ENCODE assay signal across 25 cellular contexts in genomic region chr5:15525679-15526275, GRCh38. TPM values are rescaled to one million over a fixed set of nuclear protein-coding genes. Genes with fewer than 3 reads are reported as not detected.
DNase-seq lines count a peak whose midpoint lies in the region; ATAC-seq, FAIRE-seq and TF ChIP-seq lines count a peak whose summit lies in the region.
"Had no signal": no experiment of that assay in that cellular context is flagged by ENCODE, and none has a peak within 500 bp of the region (broad histone marks: within the 10 kb centered on the region; RNA-seq: fewer than 3 reads in every experiment).

No MANE protein-coding gene starts in this region.

- H3K27me3 Mint-ChIP-seq in astrocyte (ENCODE audit: low read depth, unreplicated experiment), result no peaks in the 10 kb centered on the region
- H3K27me3 Mint-ChIP-seq in activated naive CD4-positive, alpha-beta T cell treated with anti-CD3 and anti-CD28 coated beads for 36 hours (ENCODE audit: low read depth), result no peaks in the 10 kb centered on the region
- H3K27me3 Mint-ChIP-seq: activated CD4-positive, alpha-beta T cell treated with anti-CD3 and anti-CD28 coated beads, Interleukin-2, amount 10 ng/mL, durations not matched to agents 7 days and 5 days; activated T-helper 17 cell treated with anti-CD3 and anti-CD28 coated beads, Interleukin-2, amount 50 U/mL, for 72 hours had no signal

- H3K27ac ChIP-seq in astrocyte (ENCODE audit: low read depth, low read length), result no peak overlapping the region
- no peak overlapping the region for H3K27ac ChIP-seq in upper lobe of right lung
- H3K27ac ChIP-seq: 22Rv1, SJSA1, upper lobe of left lung had no signal

- H3K4me3 Mint-ChIP-seq in astrocyte (ENCODE audit: unreplicated experiment), result no peak overlapping the region
- no peak overlapping the region for H3K4me3 Mint-ChIP-seq in activated naive CD4-positive, alpha-beta T cell treated with anti-CD3 and anti-CD28 coated beads for 36 hours
- H3K4me3 Mint-ChIP-seq: activated CD4-positive, alpha-beta T cell treated with anti-CD3 and anti-CD28 coated beads, Interleukin-2, amount 10 ng/mL, durations not matched to agents 7 days and 5 days; activated T-helper 17 cell treated with anti-CD3 and anti-CD28 coated beads, Interleukin-2, amount 50 U/mL, for 72 hours; immature natural killer cell; T-helper 1 cell treated with Interleukin-12 subunit alpha and Interleukin-12 subunit beta and Interleukin-4 antibody, amounts not matched to agents 30 μg/mL and 1 μg/mL, for 36 hours had no signal

- peaks cover 65% of the 10 kb centered on the region for H4K20me1 ChIP-seq in astrocyte (ENCODE audit: insufficient read depth, low read length)

- H3K9me3 Mint-ChIP-seq in astrocyte (ENCODE audit: unreplicated experiment), result peaks cover 3% of the 10 kb centered on the region
- H3K9me3 Mint-ChIP-seq in activated naive CD4-positive, alpha-beta T cell treated with anti-CD3 and anti-CD28 coated beads for 36 hours, result peaks cover 4% of the 10 kb centered on the region
- H3K9me3 Mint-ChIP-seq: activated CD4-positive, alpha-beta T cell treated with anti-CD3 and anti-CD28 coated beads, Interleukin-2, amount 10 ng/mL, durations not matched to agents 7 days and 5 days had no signal

- peaks cover 52% of the 10 kb centered on the region for H3K79me2 ChIP-seq in astrocyte (ENCODE audit: insufficient read depth, low read length)

- intact Hi-C loops in upper lobe of right lung (cut with DNase I), result no loop called here
- intact Hi-C loops in activated naive CD4-positive, alpha-beta T cell treated with anti-CD3 and anti-CD28 coated beads for 36 hours (cut with micrococcal nuclease), result no loop called here

- FAIRE-seq in astrocyte (lab: Jason Lieb, UNC) (peak; percentile 41), RCC 7860 (lab: Jason Lieb, UNC) (no peak)

- DNase-seq in DMS53 (lab: John Stamatoyannopoulos, UW) (peak; percentile 47), DMS53 treated with DMSO at 0.1 percent for 48 hours (lab: John Stamatoyannopoulos, UW; ENCODE audit: unreplicated experiment) (no peak), astrocyte (ENCODE audit: low read depth) (no peak), fibroblast of pulmonary artery (ENCODE audit: low read depth) (peak; percentile 55), upper lobe of right lung (no peak), AG08396 (ENCODE audit: low spot score) (no peak), RCC 7860 (ENCODE audit: low spot score) (no peak)
- DNase-seq in activated naive CD4-positive, alpha-beta T cell treated with anti-CD3 and anti-CD28 coated beads for 36 hours, result no peak
- DNase-seq: activated CD4-positive, alpha-beta T cell treated with anti-CD3 and anti-CD28 coated beads, Interleukin-2, amount 10 ng/mL, durations not matched to agents 7 days and 5 days; BE2C; central memory CD4-positive, alpha-beta T cell; effector CD4-positive, alpha-beta T cell; immature natural killer cell; mammary epithelial cell; NCI-H1694; NK-92 treated with Interleukin-12 subunit alpha and Interleukin-12 subunit beta, amount 100 ng/mL, for 24 hours; retina; stimulated activated CD4-positive, alpha-beta T cell treated with anti-CD3 and anti-CD28 coated beads, Interleukin-4, amount 100 ng/mL, for 4 hours; upper lobe of left lung had no signal

- no peak overlapping the region for H3K4me2 ChIP-seq in astrocyte (ENCODE audit: low read length)

- peaks cover 4% of the 10 kb centered on the region for H3K4me1 ChIP-seq in astrocyte (ENCODE audit: insufficient read depth, low read length)
- peaks cover 10% of the 10 kb centered on the region for H3K4me1 ChIP-seq in upper lobe of right lung

- H3K36me3 ChIP-seq in astrocyte (ENCODE audit: insufficient read depth, low read length) (no peaks in the 10 kb centered on the region), upper lobe of right lung (no peaks in the 10 kb centered on the region)
- H3K36me3 ChIP-seq: BE2C, upper lobe of left lung had no signal

- CTCF ChIA-PET in activated naive CD4-positive, alpha-beta T cell treated with anti-CD3 and anti-CD28 coated beads for 36 hours (lab: Charles Lee), result no interaction called here

- no peaks in the 10 kb centered on the region for H3K27me3 ChIP-seq in astrocyte (ENCODE audit: insufficient read depth, low read length)
- no peaks in the 10 kb centered on the region for H3K27me3 ChIP-seq in upper lobe of right lung
- H3K27me3 ChIP-seq: BE2C, SJSA1, upper lobe of left lung had no signal

- peak overlapping the region; percentile 15 for H3K27ac Mint-ChIP-seq in astrocyte (ENCODE audit: unreplicated experiment)
- H3K27ac Mint-ChIP-seq in activated naive CD4-positive, alpha-beta T cell treated with anti-CD3 and anti-CD28 coated beads for 36 hours, result no peak overlapping the region
- H3K27ac Mint-ChIP-seq: activated CD4-positive, alpha-beta T cell treated with anti-CD3 and anti-CD28 coated beads, Interleukin-2, amount 10 ng/mL, durations not matched to agents 7 days and 5 days; activated T-helper 17 cell treated with anti-CD3 and anti-CD28 coated beads, Interleukin-2, amount 50 U/mL, for 72 hours; immature natural killer cell; T-helper 1 cell treated with Interleukin-12 subunit alpha and Interleukin-12 subunit beta and Interleukin-4 antibody, amounts not matched to agents 30 μg/mL and 1 μg/mL, for 36 hours had no signal

- TF ChIP-seq CTCF in astrocyte (IDR thresholded peaks at IDR 0.05; ENCODE audit: insufficient read depth, low read depth, low read length) (no peak), fibroblast of pulmonary artery (IDR thresholded peaks at IDR 0.05; ENCODE audit: low read length, missing control alignments) (no peak), upper lobe of right lung (IDR thresholded peaks at IDR 0.05) (no peak)

- ATAC-seq in upper lobe of right lung, result peak; percentile 65
- ATAC-seq: activated T-helper 17 cell treated with anti-CD3 and anti-CD28 coated beads, Interleukin-2, amount 50 U/mL, for 72 hours; Panc1 had no signal

- H3K9me3 ChIP-seq in astrocyte (ENCODE audit: insufficient read depth, low read depth, low read length) (no peaks in the 10 kb centered on the region), upper lobe of right lung (no peaks in the 10 kb centered on the region)
- H3K9me3 ChIP-seq: BE2C, SJSA1, upper lobe of left lung had no signal

- peaks cover 2% of the 10 kb centered on the region for H3K36me3 Mint-ChIP-seq in astrocyte (ENCODE audit: low read depth, unreplicated experiment)
- H3K36me3 Mint-ChIP-seq in activated naive CD4-positive, alpha-beta T cell treated with anti-CD3 and anti-CD28 coated beads for 36 hours (ENCODE audit: low read depth), result no peaks in the 10 kb centered on the region

- H2AFZ ChIP-seq in astrocyte (ENCODE audit: low read depth, low read length), result no peak overlapping the region

- no peak overlapping the region for H3K9ac ChIP-seq in astrocyte (ENCODE audit: low read length)

- H3K4me1 Mint-ChIP-seq in astrocyte (ENCODE audit: low read depth, unreplicated experiment), result peaks cover 19% of the 10 kb centered on the region
- no peaks in the 10 kb centered on the region for H3K4me1 Mint-ChIP-seq in activated naive CD4-positive, alpha-beta T cell treated with anti-CD3 and anti-CD28 coated beads for 36 hours (ENCODE audit: low read depth)
- H3K4me1 Mint-ChIP-seq: activated CD4-positive, alpha-beta T cell treated with anti-CD3 and anti-CD28 coated beads, Interleukin-2, amount 10 ng/mL, durations not matched to agents 7 days and 5 days; activated T-helper 17 cell treated with anti-CD3 and anti-CD28 coated beads, Interleukin-2, amount 50 U/mL, for 72 hours; immature natural killer cell had no signal

- H3K4me3 ChIP-seq in astrocyte (ENCODE audit: insufficient read depth, low read depth, low read length), result no peak overlapping the region
- no peak overlapping the region for H3K4me3 ChIP-seq in fibroblast of pulmonary artery (replicated peaks; ENCODE audit: low read depth, low read length)
- H3K4me3 ChIP-seq in upper lobe of right lung, result no peak overlapping the region
- H3K4me3 ChIP-seq: SJSA1, upper lobe of left lung had no signal

RNA-seq across cellular contexts. Expression of gene FBXL7, which starts 25.8 kb away (rescaled TPM):
- total RNA-seq in astrocyte (21.0 and 22.4 TPM in 2 replicates), upper lobe of right lung (13.3 TPM)
- not detected for total RNA-seq in activated naive CD4-positive, alpha-beta T cell treated with anti-CD3 and anti-CD28 coated beads for 36 hours
- total RNA-seq: activated CD4-positive, alpha-beta T cell treated with anti-CD3 and anti-CD28 coated beads, Interleukin-2, amount 10 ng/mL, durations not matched to agents 7 days and 5 days; activated T-helper 17 cell treated with anti-CD3 and anti-CD28 coated beads, Interleukin-2, amount 50 U/mL, for 72 hours; G401 had no signal

Comparison
In these comparisons a context has a peak if more than half of its experiments do, and no peak if none do; other contexts are left out.
1. DNase-seq: peak in DMS53 (single experiment) and fibroblast of pulmonary artery (single experiment); none in DMS53 treated with DMSO at 0.1 percent for 48 hours (single experiment), astrocyte (single experiment), upper lobe of right lung (single experiment), AG08396 (single experiment), RCC 7860 (single experiment) and activated naive CD4-positive, alpha-beta T cell treated with anti-CD3 and anti-CD28 coated beads for 36 hours (single experiment).
2. RNA of gene FBXL7, which starts 25.8 kb away (total RNA-seq): 21.0 to 22.4 TPM in astrocyte and 13.3 TPM in upper lobe of right lung (single experiment); not detected in activated naive CD4-positive, alpha-beta T cell treated with anti-CD3 and anti-CD28 coated beads for 36 hours; every median in the first group is over 10 times any median in the second.